ENCODE assay signal across 7 cellular contexts in genomic region chr4:155758500-155759371, GRCh38. TPM values are rescaled to one million over a fixed set of nuclear protein-coding genes. Genes with fewer than 3 reads are reported as not detected.
A peak's percentile ranks its signal among the peaks of the same experiment; 100 is the strongest.
DNase-seq lines count a peak whose midpoint lies in the region; ATAC-seq and FAIRE-seq lines count a peak whose summit lies in the region.

TSS of gene GUCY1B1 (plus strand) at chr4:155759021. CDS start at chr4:155759141, 120 bp downstream.

- DNase-seq in GM18507 (ENCODE audit: extremely low spot score, insufficient read length, low read depth), result peak; percentile 55
- DNase-seq in NCI-H345 treated with DMSO at 0.1 percent for 48 hours (lab: John Stamatoyannopoulos, UW; ENCODE audit: unreplicated experiment), result peak; percentile 52
- peak; percentile 50 for DNase-seq in activated CD8-positive, alpha-beta memory T cell treated with anti-CD3 and anti-CD28 coated beads, Interleukin-2, amount 50 U/mL, for 4 hours
- peak; percentile 93 for DNase-seq in mesenchymal stem cell
- DNase-seq in stimulated activated CD8-positive, alpha-beta memory T cell treated with anti-CD3 and anti-CD28 coated beads, Interleukin-12 subunit alpha, Interleukin-12 subunit beta, amount 100 ng/mL, for 4 hours (ENCODE audit: low read depth), result peak; percentile 50

- H2BK5ac ChIP-seq in mesenchymal stem cell (ENCODE audit: low read depth, low read length, poor library complexity, severe bottlenecking), result peak within 1 kb of the TSS; percentile 76

- peak within 1 kb of the TSS; percentile 50 for H4K91ac ChIP-seq in mesenchymal stem cell (ENCODE audit: low read length)

- peak; percentile 81 for FAIRE-seq in GM18507 (lab: Jason Lieb, UNC)
- FAIRE-seq in endometrium (lab: Jason Lieb, UNC), result peak; percentile 79

- no peaks in the 10 kb centered on the region for H3K27me3 ChIP-seq in mesenchymal stem cell (ENCODE audit: control insufficient read depth in 1 of 2, insufficient read depth in 1 of 2, low read length in 2 of 2)

- H3K4me2 ChIP-seq in mesenchymal stem cell (ENCODE audit: low read length, poor library complexity, severe bottlenecking), result peak within 1 kb of the TSS; percentile 85

- peak within 1 kb of the TSS in 1 of 2 experiments; percentile 72 for H3K14ac ChIP-seq in mesenchymal stem cell (ENCODE audit: low read length in 2 of 2)

- no peak within 1 kb of the TSS for H3K27ac ChIP-seq in mesenchymal stem cell (ENCODE audit: low read length, poor library complexity, severe bottlenecking)

- peak within 1 kb of the TSS in 1 of 2 experiments; percentile 64 for H3K23ac ChIP-seq in mesenchymal stem cell (ENCODE audit: low read length in 2 of 2)

- H2BK12ac ChIP-seq in mesenchymal stem cell (ENCODE audit: low read length in 2 of 2), result peak within 1 kb of the TSS; percentile 83 to 89

- H2BK15ac ChIP-seq in mesenchymal stem cell (ENCODE audit: low read depth, poor library complexity, severe bottlenecking), result peak within 1 kb of the TSS; percentile 90

- H3K4me1 ChIP-seq in mesenchymal stem cell (ENCODE audit: control insufficient read depth, insufficient read depth, low read depth, low read length), result peaks cover 8% of the 10 kb centered on the region

- H2AK5ac ChIP-seq in mesenchymal stem cell (ENCODE audit: low read length, severe bottlenecking), result peak within 1 kb of the TSS; percentile 91

- H3K18ac ChIP-seq in mesenchymal stem cell (ENCODE audit: low read depth in 1 of 2, low read length in 2 of 2), result peak within 1 kb of the TSS; percentile 70 to 82

- H3K79me1 ChIP-seq in mesenchymal stem cell (replicated peaks; ENCODE audit: low read length, poor library complexity, severe bottlenecking), result peaks cover 7% of the 10 kb centered on the region

- peak; percentile 97 for ATAC-seq in HG02798 (IDR thresholded peaks at IDR 0.05; ENCODE audit: poor library complexity, unreplicated experiment)

- H4K8ac ChIP-seq in mesenchymal stem cell (ENCODE audit: low read length), result peak within 1 kb of the TSS; percentile 27

- H3K9ac ChIP-seq in mesenchymal stem cell (ENCODE audit: low read length), result peak within 1 kb of the TSS; percentile 79

- peak within 1 kb of the TSS in 1 of 2 experiments; percentile 43 for H3K4ac ChIP-seq in mesenchymal stem cell (ENCODE audit: low read depth in 1 of 2, low read length in 2 of 2)

- H2AFZ ChIP-seq in mesenchymal stem cell (ENCODE audit: low read depth, low read length), result peak within 1 kb of the TSS; percentile 86

- H3K36me3 ChIP-seq in mesenchymal stem cell (ENCODE audit: control insufficient read depth in 1 of 2, insufficient read depth in 2 of 2, low read depth in 1 of 2, low read length in 2 of 2), result no peaks in the 10 kb centered on the region

- no peaks in the 10 kb centered on the region for H3K9me3 ChIP-seq in mesenchymal stem cell (ENCODE audit: control insufficient read depth, low read length)

- peak within 1 kb of the TSS; percentile 84 to 87 for H3K4me3 ChIP-seq in mesenchymal stem cell (ENCODE audit: insufficient read depth in 1 of 2, low read depth in 1 of 2, low read length in 2 of 2)

- H2BK120ac ChIP-seq in mesenchymal stem cell (ENCODE audit: low read depth, low read length), result peak within 1 kb of the TSS; percentile 34

- 11% methylated on average over 51 of the region's 51 CpGs for WGBS in mesenchymal stem cell

RNA-seq across cellular contexts. Expression of gene GUCY1B1, which starts in this region (rescaled TPM):
- 6.1 TPM for polyA plus RNA-seq in mesenchymal stem cell (2013, experiment 1 of 2)
- polyA plus RNA-seq in mesenchymal stem cell (2013, experiment 2 of 2), result 6.1 TPM
